19 cellular contexts compared by ENCODE assay signal in genomic region chr11:22656128-22656527, GRCh38. TPM values are rescaled to one million over a fixed set of nuclear protein-coding genes. Genes with fewer than 3 reads are reported as not detected.
DNase-seq lines count a peak whose midpoint lies in the region; TF ChIP-seq lines count a peak whose summit lies in the region.
"Had no signal": no experiment of that assay in that cellular context is flagged by ENCODE, and none has a peak within 500 bp of the region (broad histone marks: within the 10 kb centered on the region; RNA-seq: fewer than 3 reads in every experiment).

No MANE protein-coding gene starts in this region.

- CTCF ChIA-PET in MCF 10A (lab: Yijun Ruan, JAX), result no interaction called here

- H3K9me3 Mint-ChIP-seq in MCF 10A (ENCODE audit: unreplicated experiment), result peaks cover 15% of the 10 kb centered on the region
- H3K9me3 Mint-ChIP-seq in activated T-helper 1 cell treated with anti-CD3 and anti-CD28 coated beads, Interleukin-12 subunit alpha, Interleukin-12 subunit beta, Interleukin-2, Interleukin-4 antibody, amounts not matched to agents 30 ng/mL and 10 ng/mL and 1 ng/mL, durations not matched to agents 14 hours and 24 hours and 36 hours, result no peaks in the 10 kb centered on the region

- POLR2A ChIA-PET in MCF 10A (lab: Yijun Ruan, JAX), result no interaction called here

- BruUV-seq in MCF 10A (replicated peaks; lab: Mats Ljungman, UMichigan), result no TSS peak

- H3K4me3 ChIP-seq in breast epithelium (no peak overlapping the region), epithelial cell of esophagus (ENCODE audit: low read length) (no peak overlapping the region)
- H3K4me3 ChIP-seq: heart right ventricle, uterus had no signal

- no peaks in the 10 kb centered on the region for H3K36me3 Mint-ChIP-seq in MCF 10A (ENCODE audit: insufficient read depth, unreplicated experiment)
- no peaks in the 10 kb centered on the region for H3K36me3 Mint-ChIP-seq in activated T-helper 1 cell treated with anti-CD3 and anti-CD28 coated beads, Interleukin-12 subunit alpha, Interleukin-12 subunit beta, Interleukin-2, Interleukin-4 antibody, amounts not matched to agents 30 ng/mL and 10 ng/mL and 1 ng/mL, durations not matched to agents 14 hours and 24 hours and 36 hours (ENCODE audit: low read depth)

- H3K4me1 ChIP-seq in breast epithelium, result no peaks in the 10 kb centered on the region
- H3K4me1 ChIP-seq: uterus had no signal

- no peak overlapping the region for H3K27ac ChIP-seq in breast epithelium
- H3K27ac ChIP-seq: epithelial cell of prostate, heart right ventricle, uterus, WERI-Rb-1 had no signal

- H3K36me3 ChIP-seq in breast epithelium, result no peaks in the 10 kb centered on the region
- H3K36me3 ChIP-seq: heart right ventricle, uterus, WERI-Rb-1 had no signal

- peaks cover 7% of the 10 kb centered on the region for H3K4me1 Mint-ChIP-seq in MCF 10A (ENCODE audit: insufficient read depth, unreplicated experiment)
- peaks cover 17% of the 10 kb centered on the region for H3K4me1 Mint-ChIP-seq in activated T-helper 1 cell treated with anti-CD3 and anti-CD28 coated beads, Interleukin-12 subunit alpha, Interleukin-12 subunit beta, Interleukin-2, Interleukin-4 antibody, amounts not matched to agents 30 ng/mL and 10 ng/mL and 1 ng/mL, durations not matched to agents 14 hours and 24 hours and 36 hours (ENCODE audit: low read depth)

- no peaks in the 10 kb centered on the region for H3K27me3 ChIP-seq in breast epithelium
- H3K27me3 ChIP-seq: heart right ventricle, uterus had no signal

- no peaks in the 10 kb centered on the region for H3K9me3 ChIP-seq in breast epithelium
- H3K9me3 ChIP-seq: heart right ventricle, uterus had no signal

- no peak overlapping the region for H3K4me3 Mint-ChIP-seq in MCF 10A (ENCODE audit: unreplicated experiment)
- H3K4me3 Mint-ChIP-seq in activated T-helper 1 cell treated with anti-CD3 and anti-CD28 coated beads, Interleukin-12 subunit alpha, Interleukin-12 subunit beta, Interleukin-2, Interleukin-4 antibody, amounts not matched to agents 30 ng/mL and 10 ng/mL and 1 ng/mL, durations not matched to agents 14 hours and 24 hours and 36 hours, result no peak overlapping the region
- H3K4me3 Mint-ChIP-seq: CD4-positive, alpha-beta memory T cell had no signal

- peak; percentile 33 for DNase-seq in MCF 10A (ENCODE audit: unreplicated experiment)
- DNase-seq in breast epithelium (ENCODE audit: low spot score in 2 of 2), result no peak
- DNase-seq in OCI-M1 (lab: John Stamatoyannopoulos, UW), result peak; percentile 57
- peak; percentile 55 for DNase-seq in epithelial cell of esophagus (ENCODE audit: low read depth)
- peak; percentile 49 for DNase-seq in renal cortical epithelial cell (ENCODE audit: low read depth)
- DNase-seq in DMS53 treated with DMSO at 0.1 percent for 48 hours (lab: John Stamatoyannopoulos, UW; ENCODE audit: unreplicated experiment), result no peak
- no peak for DNase-seq in activated T-helper 1 cell treated with anti-CD3 and anti-CD28 coated beads, Interleukin-12 subunit alpha, Interleukin-12 subunit beta, Interleukin-2, Interleukin-4 antibody, amounts not matched to agents 30 ng/mL and 10 ng/mL and 1 ng/mL, durations not matched to agents 14 hours and 24 hours and 36 hours (ENCODE audit: low spot score)
- DNase-seq in erythroblast (lab: John Stamatoyannopoulos, UW), result no peak
- DNase-seq: activated CD4-positive, alpha-beta T cell treated with anti-CD3 and anti-CD28 coated beads, Interleukin-2, amount 50 U/mL, for 48 hours; activated T-cell treated with anti-CD3 and anti-CD28 coated beads, Interleukin-2, amount 50 U/mL, for 1 hour; CD4-positive, alpha-beta memory T cell; cortex of kidney; heart right ventricle; NCI-H2029; NCI-H774; posterior cingulate gyrus; uterus; WERI-Rb-1 had no signal

- TF ChIP-seq CTCF in MCF 10A (IDR thresholded peaks at IDR 0.05; ENCODE audit: unreplicated experiment), result no peak
- TF ChIP-seq CTCF in breast epithelium (IDR thresholded peaks at IDR 0.05), result no peak
- no peak for TF ChIP-seq CTCF in epithelial cell of esophagus (IDR thresholded peaks at IDR 0.05; ENCODE audit: insufficient read depth, low read depth, low read length, missing control alignments)

- intact Hi-C loops in MCF 10A (cut with micrococcal nuclease) (no loop called here), breast epithelium (cut with DNase I; ENCODE audit: low total_unique reads) (no loop called here)
- intact Hi-C loops in activated T-helper 1 cell treated with anti-CD3 and anti-CD28 coated beads, Interleukin-12 subunit alpha, Interleukin-12 subunit beta, Interleukin-2, Interleukin-4 antibody, amounts not matched to agents 30 ng/mL and 10 ng/mL and 1 ng/mL, durations not matched to agents 14 hours and 24 hours and 36 hours (cut with micrococcal nuclease), result no loop called here

- H3K27me3 Mint-ChIP-seq in MCF 10A (ENCODE audit: insufficient read depth, unreplicated experiment), result no peaks in the 10 kb centered on the region
- H3K27me3 Mint-ChIP-seq in activated T-helper 1 cell treated with anti-CD3 and anti-CD28 coated beads, Interleukin-12 subunit alpha, Interleukin-12 subunit beta, Interleukin-2, Interleukin-4 antibody, amounts not matched to agents 30 ng/mL and 10 ng/mL and 1 ng/mL, durations not matched to agents 14 hours and 24 hours and 36 hours (ENCODE audit: insufficient read depth), result peaks cover 3% of the 10 kb centered on the region

- no peak overlapping the region for H3K27ac Mint-ChIP-seq in MCF 10A (ENCODE audit: low read depth, unreplicated experiment)
- H3K27ac Mint-ChIP-seq in activated T-helper 1 cell treated with anti-CD3 and anti-CD28 coated beads, Interleukin-12 subunit alpha, Interleukin-12 subunit beta, Interleukin-2, Interleukin-4 antibody, amounts not matched to agents 30 ng/mL and 10 ng/mL and 1 ng/mL, durations not matched to agents 14 hours and 24 hours and 36 hours, result no peak overlapping the region

- no peak for TF ChIP-seq POLR2A in breast epithelium (IDR thresholded peaks at IDR 0.05)
- no peak for TF ChIP-seq POLR2A in erythroblast (IDR thresholded peaks at IDR 0.05; ENCODE audit: low read length)

RNA-seq across cellular contexts. Expression of gene GAS2, which starts 10.3 kb away (rescaled TPM):
- total RNA-seq in MCF 10A (2022) (1.4 TPM in 2 replicates), breast epithelium (10 to 100 TPM in 2 of 3 donors, under 1 TPM in 1; 0.96 to 22.1 (median 10.2) TPM), renal cortical epithelial cell (1.0 and 4.4 TPM in 2 replicates)
- 2.0 and 2.1 TPM in 2 replicates for total RNA-seq in activated T-helper 1 cell treated with anti-CD3 and anti-CD28 coated beads, Interleukin-12 subunit alpha, Interleukin-12 subunit beta, Interleukin-2, Interleukin-4 antibody, amounts not matched to agents 30 ng/mL and 10 ng/mL and 1 ng/mL, durations not matched to agents 14 hours and 24 hours and 36 hours

RNA-seq across cellular contexts. Expression of gene FANCF, which starts 30.5 kb away (rescaled TPM):
- 10.7 and 13.6 TPM in 2 replicates for total RNA-seq in MCF 10A (2022)
- 10 to 100 TPM in 1 of 3 donors, 1 to 10 TPM in 2; 3.5 to 12.1 (median 9.2) TPM for total RNA-seq in breast epithelium
- 16.3 and 17.6 TPM in 2 replicates for total RNA-seq in renal cortical epithelial cell
- 16.9 and 19.9 TPM in 2 replicates for total RNA-seq in activated T-helper 1 cell treated with anti-CD3 and anti-CD28 coated beads, Interleukin-12 subunit alpha, Interleukin-12 subunit beta, Interleukin-2, Interleukin-4 antibody, amounts not matched to agents 30 ng/mL and 10 ng/mL and 1 ng/mL, durations not matched to agents 14 hours and 24 hours and 36 hours

Comparison
In these comparisons a context has a peak if more than half of its experiments do, and no peak if none do; other contexts are left out.
1. DNase-seq: peak in MCF 10A (single experiment), OCI-M1 (single experiment), epithelial cell of esophagus (single experiment) and renal cortical epithelial cell (single experiment); none in breast epithelium (0 of 2), DMS53 treated with DMSO at 0.1 percent for 48 hours (single experiment), activated T-helper 1 cell treated with anti-CD3 and anti-CD28 coated beads, Interleukin-12 subunit alpha, Interleukin-12 subunit beta, Interleukin-2, Interleukin-4 antibody, amounts not matched to agents 30 ng/mL and 10 ng/mL and 1 ng/mL, durations not matched to agents 14 hours and 24 hours and 36 hours (single experiment) and erythroblast (0 of 2).